In the genomic region with DNA sequence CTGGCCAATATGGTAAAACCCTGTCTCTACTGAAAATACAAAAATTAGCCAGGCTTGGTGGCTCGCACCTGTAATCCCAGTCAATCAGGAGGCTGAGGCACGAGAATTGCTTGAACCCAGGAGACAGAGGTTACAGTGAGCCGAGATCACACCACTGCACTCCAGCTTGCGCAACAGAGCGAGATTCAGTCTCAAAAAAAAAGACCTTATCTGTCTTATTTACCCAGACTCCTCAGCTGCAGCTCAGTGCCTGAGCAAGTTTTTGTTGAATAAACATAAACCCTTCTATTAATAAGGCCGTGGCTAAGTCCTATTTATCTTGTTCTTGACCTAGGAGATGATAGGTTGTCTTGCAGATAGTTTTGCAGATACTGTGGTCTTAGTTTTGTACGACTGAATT, we compare ENCODE assay signal across 14 cellular contexts.
DNase-seq lines count a peak whose midpoint lies in the region; ATAC-seq, FAIRE-seq and TF ChIP-seq lines count a peak whose summit lies in the region.
"Had no signal": no experiment of that assay in that cellular context is flagged by ENCODE, and none has a peak within 500 bp of the region (broad histone marks: within the 10 kb centered on the region; RNA-seq: fewer than 3 reads in every experiment).

No MANE protein-coding gene starts in this region.

- H3K9me2 ChIP-seq in GM23338 (ENCODE audit: insufficient read depth), result no peaks in the 10 kb centered on the region

- peaks cover 2 to 18% of the 10 kb centered on the region in 2 experiments; a peak in 2 of 5 replicates for H3K36me3 ChIP-seq in HepG2 (replicated peaks in 1 of 2; ENCODE audit: control insufficient read depth in 1 of 2, insufficient read depth in 2 of 2, low read length in 2 of 2)
- H3K36me3 ChIP-seq in right lobe of liver, result no peaks in the 10 kb centered on the region
- H3K36me3 ChIP-seq in GM23338 (ENCODE audit: insufficient read depth), result no peaks in the 10 kb centered on the region

- 75% methylated on average over 7 of the region's 7 CpGs for WGBS in HepG2 (ENCODE audit: low lambda C conversion rate)
- WGBS in right lobe of liver (ENCODE audit: insufficient coverage, low coverage, low lambda C conversion rate, missing lambda C conversion rate), result 28% methylated on average over 4 of the region's 7 CpGs

- intact Hi-C loops in HepG2 (cut with micrococcal nuclease; ENCODE audit: unreplicated experiment) (no loop called here), right lobe of liver (cut with DNase I) (no loop called here)

- H3K27ac ChIP-seq in HepG2 (ENCODE audit: extremely low read length, insufficient read depth, low read length) (no peak overlapping the region), right lobe of liver (no peak overlapping the region), GM23338 (ENCODE audit: low read depth) (no peak overlapping the region)
- H3K27ac ChIP-seq: HL-60 had no signal

- no peak overlapping the region for H3K9ac ChIP-seq in HepG2 (ENCODE audit: insufficient read depth, low read depth, low read length)

- no peak overlapping the region for H2AFZ ChIP-seq in HepG2 (ENCODE audit: low read length)
- no peak overlapping the region for H2AFZ ChIP-seq in GM23338

- in situ Hi-C loops in HepG2 (cut with HindIII; ENCODE audit: extremely low pct_ligation_motif_present, low pct_unique_long_range_greater_than_20kb), result no loop called here

- BruUV-seq in HepG2 (replicated peaks; lab: Mats Ljungman, UMichigan), result no TSS peak

- H3K27me3 ChIP-seq in HepG2 (ENCODE audit: control insufficient read depth in 1 of 2, insufficient read depth in 2 of 2, low read length in 2 of 2), result no peaks in the 10 kb centered on the region
- no peaks in the 10 kb centered on the region for H3K27me3 ChIP-seq in right lobe of liver
- H3K27me3 ChIP-seq in GM23338 (ENCODE audit: insufficient read depth), result no peaks in the 10 kb centered on the region
- H3K27me3 ChIP-seq: BLaER1 treated with 17β-estradiol and CSF1 and Interleukin-3, amounts not matched to agents 10 nM and 100 nM had no signal

- H3K27ac Mint-ChIP-seq in GM23338, result no peak overlapping the region
- H3K27ac Mint-ChIP-seq: CD4-positive, CD25-positive, alpha-beta regulatory T cell; HFFc6 had no signal

- no peak for FAIRE-seq in HepG2 (lab: Jason Lieb, UNC)

- peaks cover 12% of the 10 kb centered on the region for H3K4me1 Mint-ChIP-seq in GM23338
- H3K4me1 Mint-ChIP-seq: CD4-positive, CD25-positive, alpha-beta regulatory T cell had no signal

- H3F3A ChIP-seq in GM23338 (replicated peaks; ENCODE audit: low read depth), result no peaks in the 10 kb centered on the region

- no peaks in the 10 kb centered on the region for H3K36me3 Mint-ChIP-seq in GM23338 (ENCODE audit: low read depth)
- H3K36me3 Mint-ChIP-seq: CD4-positive, CD25-positive, alpha-beta regulatory T cell had no signal

- no peak overlapping the region for H3K4me3 ChIP-seq in HepG2 (replicated peaks in 1 of 3; ENCODE audit: insufficient read depth in 1 of 3, low read depth in 2 of 3, low read length in 3 of 3)
- no peak overlapping the region for H3K4me3 ChIP-seq in right lobe of liver
- no peak overlapping the region for H3K4me3 ChIP-seq in GM23338
- H3K4me3 ChIP-seq: BLaER1 treated with 17β-estradiol and CSF1 and Interleukin-3, amounts not matched to agents 10 nM and 100 nM had no signal

- H3K4me2 ChIP-seq in HepG2 (ENCODE audit: low read depth, low read length) (no peak overlapping the region), GM23338 (no peak overlapping the region)

- TF ChIP-seq POLR2A in HepG2 (IDR thresholded peaks at IDR 0.05; ENCODE audit: insufficient read depth in 1 of 2, low read depth in 2 of 2, low read length in 2 of 2) (no peak), right lobe of liver (IDR thresholded peaks at IDR 0.05) (no peak)

- H3K9me3 Mint-ChIP-seq in GM23338, result no peaks in the 10 kb centered on the region
- H3K9me3 Mint-ChIP-seq: HFFc6 had no signal

- no peak for DNase-seq in HepG2 (ENCODE audit: low spot score)
- no peak for DNase-seq in right lobe of liver
- DNase-seq in amniotic epithelial cell (ENCODE audit: low read depth), result peak; percentile 74
- DNase-seq in iris pigment epithelial cell (ENCODE audit: low read depth), result peak; percentile 42
- no peak for DNase-seq in OCI-M1 (lab: John Stamatoyannopoulos, UW)
- no peak for DNase-seq in GM23338 (ENCODE audit: low spot score)
- no peak for DNase-seq in activated effector memory CD4-positive, alpha-beta T cell treated with anti-CD3 and anti-CD28 coated beads, Interleukin-2, amount 50 U/mL, for 16 hours
- DNase-seq: ACHN; CD4-positive, CD25-positive, alpha-beta regulatory T cell; DMS53; HCEC 1CT; HFFc6 had no signal

- H3K27me3 Mint-ChIP-seq in GM23338 (ENCODE audit: insufficient read depth, low read depth, poor library complexity), result peaks cover 8% of the 10 kb centered on the region

- H3K4me1 ChIP-seq in HepG2 (ENCODE audit: insufficient read depth, low read length) (peaks cover 43% of the 10 kb centered on the region), right lobe of liver (no peaks in the 10 kb centered on the region), GM23338 (ENCODE audit: insufficient read depth) (peaks cover 7% of the 10 kb centered on the region; the same call in 1 of the 2 replicates)

- H3K9me3 ChIP-seq in HepG2 (ENCODE audit: low read length), result no peaks in the 10 kb centered on the region
- H3K9me3 ChIP-seq in right lobe of liver, result no peaks in the 10 kb centered on the region
- H3K9me3 ChIP-seq: BLaER1 treated with 17β-estradiol and CSF1 and Interleukin-3, amounts not matched to agents 10 nM and 100 nM had no signal

- POLR2A ChIA-PET in HepG2 (lab: Yijun Ruan, JAX), result no interaction called here

- H3K4me3 Mint-ChIP-seq in GM23338, result no peak overlapping the region
- H3K4me3 Mint-ChIP-seq: CD4-positive, CD25-positive, alpha-beta regulatory T cell; HFFc6 had no signal

- CTCF ChIA-PET in HepG2 (lab: Yijun Ruan, JAX; ENCODE audit: low intra/inter-chr PET ratio, low total read pairs), result no interaction called here

- ATAC-seq in HepG2 (no peak), right lobe of liver (no peak), GM23338 (no peak)

- no peak for TF ChIP-seq RAD21 in HepG2 (CRISPR knock-in tag; IDR thresholded peaks at IDR 0.05)

- H3K79me2 ChIP-seq in HepG2 (ENCODE audit: insufficient read depth, low read length) (no peaks in the 10 kb centered on the region), GM23338 (replicated peaks; ENCODE audit: insufficient read depth) (no peaks in the 10 kb centered on the region)

- no peak for TF ChIP-seq EP300 in HepG2 (IDR thresholded peaks at IDR 0.05; ENCODE audit: low read depth in 2 of 2, low read length in 2 of 2)
- no peak for TF ChIP-seq EP300 in HepG2 (CRISPR knock-in tag; IDR thresholded peaks at IDR 0.05; ENCODE audit: borderline replicate concordance)

- H4K20me1 ChIP-seq in HepG2 (ENCODE audit: insufficient read depth, low read length) (no peaks in the 10 kb centered on the region), GM23338 (replicated peaks; ENCODE audit: insufficient read depth) (no peaks in the 10 kb centered on the region; the same call in 1 of the 2 replicates)

- TF ChIP-seq CTCF in HepG2 (CRISPR knock-in tag; IDR thresholded peaks at IDR 0.05) (no peak), right lobe of liver (IDR thresholded peaks at IDR 0.05) (no peak), GM23338 (conservative IDR thresholded peaks at IDR 0.05; ENCODE audit: low read depth in 2 of 2) (no peak)

TF ChIP-seq in HepG2, 621 proteins besides CTCF, POLR2A, EP300 and RAD21 (continues in another document):
- TF ChIP-seq CEBPG (CRISPR knock-in tag; IDR thresholded peaks at IDR 0.05), result peak; percentile 77
- TF ChIP-seq, protein P1, sequence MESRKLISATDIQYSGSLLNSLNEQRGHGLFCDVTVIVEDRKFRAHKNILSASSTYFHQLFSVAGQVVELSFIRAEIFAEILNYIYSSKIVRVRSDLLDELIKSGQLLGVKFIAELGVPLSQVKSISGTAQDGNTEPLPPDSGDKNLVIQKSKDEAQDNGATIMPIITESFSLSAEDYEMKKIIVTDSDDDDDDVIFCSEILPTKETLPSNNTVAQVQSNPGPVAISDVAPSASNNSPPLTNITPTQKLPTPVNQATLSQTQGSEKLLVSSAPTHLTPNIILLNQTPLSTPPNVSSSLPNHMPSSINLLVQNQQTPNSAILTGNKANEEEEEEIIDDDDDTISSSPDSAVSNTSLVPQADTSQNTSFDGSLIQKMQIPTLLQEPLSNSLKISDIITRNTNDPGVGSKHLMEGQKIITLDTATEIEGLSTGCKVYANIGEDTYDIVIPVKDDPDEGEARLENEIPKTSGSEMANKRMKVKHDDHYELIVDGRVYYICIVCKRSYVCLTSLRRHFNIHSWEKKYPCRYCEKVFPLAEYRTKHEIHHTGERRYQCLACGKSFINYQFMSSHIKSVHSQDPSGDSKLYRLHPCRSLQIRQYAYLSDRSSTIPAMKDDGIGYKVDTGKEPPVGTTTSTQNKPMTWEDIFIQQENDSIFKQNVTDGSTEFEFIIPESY (CRISPR knock-in tag; IDR thresholded peaks at IDR 0.05), result no peak

TF ChIP-seq in GM23338, 12 proteins besides CTCF, POLR2A, EP300 and RAD21 (continues in another document):
- no peak for TF ChIP-seq NANOG (IDR thresholded peaks at IDR 0.05; ENCODE audit: borderline replicate concordance)
- no peak for TF ChIP-seq POLR2AphosphoS5 (IDR thresholded peaks at IDR 0.05; ENCODE audit: low read depth)
- no peak for TF ChIP-seq JUNB (IDR thresholded peaks at IDR 0.05; ENCODE audit: unreplicated experiment)
- TF ChIP-seq STAT1 (IDR thresholded peaks at IDR 0.05; ENCODE audit: unreplicated experiment), result no peak
- no peak for TF ChIP-seq CREB1 (CRISPR knock-in tag; IDR thresholded peaks at IDR 0.05; ENCODE audit: low read depth)

Comparison
In these comparisons a context has a peak if more than half of its experiments do, and no peak if none do; other contexts are left out.
1. DNase-seq: peak in amniotic epithelial cell (single experiment) and iris pigment epithelial cell (single experiment); none in HepG2 (single experiment), right lobe of liver (0 of 3), OCI-M1 (single experiment), GM23338 (single experiment) and activated effector memory CD4-positive, alpha-beta T cell treated with anti-CD3 and anti-CD28 coated beads, Interleukin-2, amount 50 U/mL, for 16 hours (single experiment).